ENCODE assay signal across 14 cellular contexts in genomic region chrX:137166591-137166990, GRCh38.
DNase-seq lines count a peak whose midpoint lies in the region; FAIRE-seq and TF ChIP-seq lines count a peak whose summit lies in the region.
"Had no signal": no experiment of that assay in that cellular context is flagged by ENCODE, and none has a peak within 500 bp of the region (broad histone marks: within the 10 kb centered on the region; RNA-seq: fewer than 3 reads in every experiment).

No MANE protein-coding gene starts in this region.

- no peak overlapping the region for H3K27ac ChIP-seq in CD8-positive, alpha-beta memory T cell (ENCODE audit: low read depth, low read length)
- H3K27ac ChIP-seq: cardiac muscle cell, spleen had no signal

- peaks cover 4% of the 10 kb centered on the region for H3K27me3 Mint-ChIP-seq in activated naive CD8-positive, alpha-beta T cell treated with anti-CD3 and anti-CD28 coated beads for 36 hours
- peaks cover 4% of the 10 kb centered on the region for H3K27me3 Mint-ChIP-seq in nephron progenitor cell (ENCODE audit: low read depth, poor library complexity)
- peaks cover 8 to 9% of the 10 kb centered on the region in 2 donors for H3K27me3 Mint-ChIP-seq in CD8-positive, alpha-beta memory T cell

- no peaks in the 10 kb centered on the region for H3K36me3 ChIP-seq in CD8-positive, alpha-beta memory T cell (ENCODE audit: insufficient read depth, low read length)
- H3K36me3 ChIP-seq: cardiac muscle cell, spleen had no signal

- H3K4me1 ChIP-seq in CD8-positive, alpha-beta memory T cell (ENCODE audit: insufficient read depth, low read length): no peaks in the 10 kb centered on the region
- H3K4me1 ChIP-seq: spleen had no signal

- FAIRE-seq in urothelium cell line (lab: Jason Lieb, UNC): no peak

- POLR2A ChIA-PET in CD8-positive, alpha-beta memory T cell (lab: Charles Lee): no interaction called here

- CTCF ChIA-PET in CD8-positive, alpha-beta memory T cell (lab: Charles Lee): no interaction called here

- H3K9me3 ChIP-seq in CD8-positive, alpha-beta memory T cell (ENCODE audit: low read length): no peaks in the 10 kb centered on the region
- H3K9me3 ChIP-seq: spleen had no signal

- no peaks in the 10 kb centered on the region for H3K27me3 ChIP-seq in CD8-positive, alpha-beta memory T cell (ENCODE audit: insufficient read depth, low read length, poor library complexity, severe bottlenecking)
- H3K27me3 ChIP-seq: cardiac muscle cell had no signal

- H3K4me3 ChIP-seq in CD8-positive, alpha-beta memory T cell (ENCODE audit: low read length): no peak overlapping the region
- H3K4me3 ChIP-seq: cardiac muscle cell, spleen had no signal

- no peaks in the 10 kb centered on the region for H3K36me3 Mint-ChIP-seq in activated naive CD8-positive, alpha-beta T cell treated with anti-CD3 and anti-CD28 coated beads for 36 hours
- H3K36me3 Mint-ChIP-seq in nephron progenitor cell (ENCODE audit: low read depth): no peaks in the 10 kb centered on the region
- H3K36me3 Mint-ChIP-seq in CD8-positive, alpha-beta memory T cell: no peaks in the 10 kb centered on the region
- H3K36me3 Mint-ChIP-seq: IgD-negative memory B cell had no signal

- H3K27ac Mint-ChIP-seq in activated naive CD8-positive, alpha-beta T cell treated with anti-CD3 and anti-CD28 coated beads for 36 hours: no peak overlapping the region
- no peak overlapping the region for H3K27ac Mint-ChIP-seq in nephron progenitor cell
- no peak overlapping the region for H3K27ac Mint-ChIP-seq in CD8-positive, alpha-beta memory T cell
- H3K27ac Mint-ChIP-seq: B cell, IgD-negative memory B cell had no signal

- TF ChIP-seq CTCF in nephron progenitor cell (IDR thresholded peaks at IDR 0.05): peak; percentile 34

- no peaks in the 10 kb centered on the region for H3K9me3 Mint-ChIP-seq in activated naive CD8-positive, alpha-beta T cell treated with anti-CD3 and anti-CD28 coated beads for 36 hours
- peaks cover 19% of the 10 kb centered on the region for H3K9me3 Mint-ChIP-seq in nephron progenitor cell
- H3K9me3 Mint-ChIP-seq in CD8-positive, alpha-beta memory T cell: no peaks in the 10 kb centered on the region

- no peak overlapping the region for H3K4me3 Mint-ChIP-seq in activated naive CD8-positive, alpha-beta T cell treated with anti-CD3 and anti-CD28 coated beads for 36 hours
- H3K4me3 Mint-ChIP-seq in nephron progenitor cell: no peak overlapping the region
- H3K4me3 Mint-ChIP-seq in CD8-positive, alpha-beta memory T cell: no peak overlapping the region
- H3K4me3 Mint-ChIP-seq: B cell, IgD-negative memory B cell had no signal

- no peaks in the 10 kb centered on the region for H3K4me1 Mint-ChIP-seq in activated naive CD8-positive, alpha-beta T cell treated with anti-CD3 and anti-CD28 coated beads for 36 hours
- H3K4me1 Mint-ChIP-seq in nephron progenitor cell: no peaks in the 10 kb centered on the region
- H3K4me1 Mint-ChIP-seq in CD8-positive, alpha-beta memory T cell: no peaks in the 10 kb centered on the region
- H3K4me1 Mint-ChIP-seq: B cell, IgD-negative memory B cell had no signal

- DNase-seq in SKM-1 treated with dmso at 0.1 percent for 144 hours (lab: John Stamatoyannopoulos, UW; ENCODE audit: unreplicated experiment) (peak; percentile 8), SKM-1 (lab: John Stamatoyannopoulos, UW; ENCODE audit: unreplicated experiment) (no peak), HK-2 (ENCODE audit: unreplicated experiment) (peak; percentile 1), nephron progenitor cell (peak; percentile 16), NCI-H2029 treated with DMSO at 0.1 percent for 48 hours (lab: John Stamatoyannopoulos, UW) (no peak), urothelium cell line (ENCODE audit: low spot score) (no peak)
- DNase-seq in activated naive CD8-positive, alpha-beta T cell treated with anti-CD3 and anti-CD28 coated beads for 36 hours: peak; percentile 3
- no peak for DNase-seq in CD8-positive, alpha-beta memory T cell
- DNase-seq: foreskin melanocyte, midbrain, spleen had no signal

Comparison
In these comparisons a context has a peak if more than half of its experiments do, and no peak if none do; other contexts are left out.
1. DNase-seq: peak in SKM-1 treated with dmso at 0.1 percent for 144 hours (single experiment), HK-2 (single experiment), activated naive CD8-positive, alpha-beta T cell treated with anti-CD3 and anti-CD28 coated beads for 36 hours (single experiment) and nephron progenitor cell (single experiment); none in SKM-1 (single experiment), NCI-H2029 treated with DMSO at 0.1 percent for 48 hours (single experiment), urothelium cell line (single experiment) and CD8-positive, alpha-beta memory T cell (0 of 5).